In genomic region chr17:75036643-75037268, GRCh38 we compare ENCODE assay signal across 9 cellular contexts. TPM values are rescaled to one million over a fixed set of nuclear protein-coding genes. Genes with fewer than 3 reads are reported as not detected.
DNase-seq lines count a peak whose midpoint lies in the region; ATAC-seq, FAIRE-seq and TF ChIP-seq lines count a peak whose summit lies in the region.
"Had no signal": no experiment of that assay in that cellular context is flagged by ENCODE, and none has a peak within 500 bp of the region (broad histone marks: within the 10 kb centered on the region; RNA-seq: fewer than 3 reads in every experiment).

No MANE protein-coding gene starts in this region.

- DNase-seq in CD4-positive, CD25-positive, alpha-beta regulatory T cell: peak; percentile 82 to 96 (median 91)
- peak; percentile 93 for DNase-seq in NCI-H2227 (lab: John Stamatoyannopoulos, UW; ENCODE audit: unreplicated experiment)
- peak; percentile 88 for DNase-seq in activated T-cell treated with anti-CD3 and anti-CD28 coated beads, Interleukin-2, amount 50 U/mL, for 1 hour
- DNase-seq in fibroblast of the aortic adventitia (ENCODE audit: low read depth): peak; percentile 97
- peak; percentile 96 for DNase-seq in posterior vena cava (ENCODE audit: low spot score)
- peak; percentile 76 for DNase-seq in upper lobe of right lung
- DNase-seq in frontal cortex (ENCODE audit: low spot score in 2 of 2): no peak
- DNase-seq in EL: no peak

- intact Hi-C loops in posterior vena cava (cut with DNase I): no loop called here
- intact Hi-C loops in upper lobe of right lung (cut with DNase I): no loop called here

- peaks cover 14 to 69% (median 36%) of the 10 kb centered on the region in 4 donors for H3K4me1 Mint-ChIP-seq in CD4-positive, CD25-positive, alpha-beta regulatory T cell

- H3K27me3 Mint-ChIP-seq in CD4-positive, CD25-positive, alpha-beta regulatory T cell: peaks cover 33% of the 10 kb centered on the region

- H3K9me3 Mint-ChIP-seq in CD4-positive, CD25-positive, alpha-beta regulatory T cell: peaks cover 0 to 9% (median 0%) of the 10 kb centered on the region in 7 donors

- no peak for FAIRE-seq in frontal cortex (lab: Jason Lieb, UNC)
- FAIRE-seq: endometrium had no signal

- peak overlapping the region; percentile 72 for H3K27ac ChIP-seq in CD4-positive, CD25-positive, alpha-beta regulatory T cell (ENCODE audit: insufficient read depth, low read length, poor library complexity, severe bottlenecking)
- peak overlapping the region; percentile 84 for H3K27ac ChIP-seq in upper lobe of right lung

- peak overlapping the region; percentile 88 to 93 (median 91) for H3K4me3 Mint-ChIP-seq in CD4-positive, CD25-positive, alpha-beta regulatory T cell

- no peaks in the 10 kb centered on the region for H3K27me3 ChIP-seq in CD4-positive, CD25-positive, alpha-beta regulatory T cell (ENCODE audit: control insufficient read depth, insufficient read depth, low read length)
- H3K27me3 ChIP-seq in upper lobe of right lung: no peaks in the 10 kb centered on the region

- H3K27ac Mint-ChIP-seq in CD4-positive, CD25-positive, alpha-beta regulatory T cell: peak overlapping the region; percentile 97 to 100 (median 99)

- H3K36me3 Mint-ChIP-seq in CD4-positive, CD25-positive, alpha-beta regulatory T cell: peaks cover 29% of the 10 kb centered on the region

- peaks cover 48% of the 10 kb centered on the region for H3K4me1 ChIP-seq in CD4-positive, CD25-positive, alpha-beta regulatory T cell (ENCODE audit: control insufficient read depth, insufficient read depth, low read length, poor library complexity, severe bottlenecking)
- H3K4me1 ChIP-seq in upper lobe of right lung: peaks cover 26% of the 10 kb centered on the region

- TF ChIP-seq CTCF in fibroblast of the aortic adventitia (IDR thresholded peaks at IDR 0.05; ENCODE audit: insufficient read depth, low read length): no peak
- TF ChIP-seq CTCF in upper lobe of right lung (IDR thresholded peaks at IDR 0.05): no peak

- peaks cover 18% of the 10 kb centered on the region for H3K36me3 ChIP-seq in CD4-positive, CD25-positive, alpha-beta regulatory T cell (ENCODE audit: control insufficient read depth, insufficient read depth, low read length)
- H3K36me3 ChIP-seq in upper lobe of right lung: peaks cover 42% of the 10 kb centered on the region

- H3K4me3 ChIP-seq in CD4-positive, CD25-positive, alpha-beta regulatory T cell (ENCODE audit: low read depth, low read length): peak overlapping the region; percentile 32
- H3K4me3 ChIP-seq in fibroblast of the aortic adventitia (ENCODE audit: low read depth, low read length) (peak overlapping the region; percentile 17), upper lobe of right lung (no peak overlapping the region)

- H3K9me3 ChIP-seq in CD4-positive, CD25-positive, alpha-beta regulatory T cell (ENCODE audit: control insufficient read depth in 2 of 2, low read length in 2 of 2): no peaks in the 10 kb centered on the region
- H3K9me3 ChIP-seq in upper lobe of right lung: no peaks in the 10 kb centered on the region

- peak; percentile 81 to 87 for ATAC-seq in CD4-positive, CD25-positive, alpha-beta regulatory T cell (ENCODE audit: low read depth in 2 of 2)
- ATAC-seq in upper lobe of right lung: peak; percentile 24

RNA-seq across cellular contexts. Expression of gene ATP5PD, which starts 10.0 kb away (rescaled TPM):
- 139 TPM for total RNA-seq in CD4-positive, CD25-positive, alpha-beta regulatory T cell
- 100 to 1,000 TPM; 410 to 536 (median 467) TPM for polyA plus RNA-seq in CD4-positive, CD25-positive, alpha-beta regulatory T cell
- total RNA-seq in fibroblast of the aortic adventitia (ENCODE audit: low replicate concordance) (513 and 829 TPM in 2 replicates), posterior vena cava (100 to 1,000 TPM; 205 to 235 TPM), upper lobe of right lung (155 TPM), frontal cortex (106 TPM)

RNA-seq across cellular contexts. Expression of gene KCTD2, which starts 10.3 kb away (rescaled TPM):
- 23.4 TPM for total RNA-seq in CD4-positive, CD25-positive, alpha-beta regulatory T cell
- polyA plus RNA-seq in CD4-positive, CD25-positive, alpha-beta regulatory T cell: 1 to 10 TPM; 5.8 to 10.0 (median 8.1) TPM
- total RNA-seq in fibroblast of the aortic adventitia (ENCODE audit: low replicate concordance) (20.2 and 34.2 TPM in 2 replicates), posterior vena cava (10 to 100 TPM; 23.0 to 25.0 TPM), upper lobe of right lung (25.3 TPM), frontal cortex (28.9 TPM)

RNA-seq across cellular contexts. Expression of gene MRPL58, which starts 24.3 kb away (rescaled TPM):
- 25.7 TPM for total RNA-seq in CD4-positive, CD25-positive, alpha-beta regulatory T cell
- 10 to 100 TPM; 64.0 to 95.8 (median 74.6) TPM for polyA plus RNA-seq in CD4-positive, CD25-positive, alpha-beta regulatory T cell
- 26.2 and 31.4 TPM in 2 replicates for total RNA-seq in fibroblast of the aortic adventitia (ENCODE audit: low replicate concordance)
- total RNA-seq in posterior vena cava: 10 to 100 TPM; 23.3 to 23.5 TPM
- 21.6 TPM for total RNA-seq in upper lobe of right lung
- 12.6 TPM for total RNA-seq in frontal cortex

RNA-seq across cellular contexts. Expression of gene CDR2L, which starts 49.3 kb away (rescaled TPM):
- total RNA-seq in CD4-positive, CD25-positive, alpha-beta regulatory T cell: not detected
- under 1 TPM in 2 of 4 donors, not detected in 2; 0.05 to 0.09 TPM for polyA plus RNA-seq in CD4-positive, CD25-positive, alpha-beta regulatory T cell
- total RNA-seq in fibroblast of the aortic adventitia (ENCODE audit: low replicate concordance) (11.8 and 15.3 TPM in 2 replicates), posterior vena cava (10 to 100 TPM; 17.4 to 26.0 TPM), upper lobe of right lung (21.8 TPM), frontal cortex (3.3 TPM)

RNA-seq across cellular contexts. Expression of gene SLC16A5, which starts 51.0 kb away (rescaled TPM):
- total RNA-seq in CD4-positive, CD25-positive, alpha-beta regulatory T cell: 9.3 TPM
- polyA plus RNA-seq in CD4-positive, CD25-positive, alpha-beta regulatory T cell: 1 to 10 TPM; 1.3 to 2.6 (median 2.0) TPM
- total RNA-seq in fibroblast of the aortic adventitia (ENCODE audit: low replicate concordance) (2.8 and 4.4 TPM in 2 replicates), posterior vena cava (1 to 10 TPM; 6.1 to 8.1 TPM), upper lobe of right lung (40.5 TPM), frontal cortex (1.2 TPM)

Comparison
In these comparisons a context has a peak if more than half of its experiments do, and no peak if none do; other contexts are left out.
1. DNase-seq: peak in CD4-positive, CD25-positive, alpha-beta regulatory T cell (3 of 3), NCI-H2227 (single experiment), activated T-cell treated with anti-CD3 and anti-CD28 coated beads, Interleukin-2, amount 50 U/mL, for 1 hour (single experiment), fibroblast of the aortic adventitia (single experiment), posterior vena cava (single experiment) and upper lobe of right lung (single experiment); none in frontal cortex (0 of 2) and EL (single experiment).